15 cellular contexts compared by ENCODE assay signal in the genomic region with DNA sequence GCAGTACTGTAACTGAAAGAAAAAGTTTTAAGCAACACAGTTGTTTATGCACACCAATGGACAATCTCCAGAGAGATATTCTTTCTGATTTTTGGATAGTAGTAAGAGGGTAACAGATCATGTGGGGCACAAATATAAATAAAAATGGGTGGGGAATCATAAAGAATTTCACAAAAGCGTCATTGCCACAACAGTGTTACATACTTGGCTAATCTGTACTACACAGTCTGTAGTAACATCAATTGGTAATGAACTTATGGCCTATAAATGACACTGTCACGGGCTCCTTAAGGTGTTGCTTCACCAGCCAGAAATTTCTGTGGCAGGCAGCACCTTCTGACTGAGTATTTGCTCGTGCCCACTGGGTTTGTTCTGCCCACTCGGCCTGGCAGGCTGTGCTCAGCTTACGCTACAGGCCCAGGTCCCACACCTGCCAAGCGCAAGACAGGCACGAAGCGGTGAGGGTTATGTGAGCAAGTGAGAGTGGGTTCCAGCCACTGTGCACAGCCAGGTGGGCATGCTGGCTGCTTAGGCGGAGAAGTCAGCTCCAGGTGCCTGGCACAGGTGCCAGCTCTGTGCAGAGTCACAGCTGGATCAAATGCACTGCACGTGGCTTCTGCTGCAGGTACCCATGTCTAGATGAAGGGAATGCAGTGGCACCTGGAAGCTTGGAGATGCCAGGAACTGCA.
DNase-seq lines count a peak whose midpoint lies in the region; ATAC-seq, FAIRE-seq and TF ChIP-seq lines count a peak whose summit lies in the region.
"Had no signal": no experiment of that assay in that cellular context is flagged by ENCODE, and none has a peak within 500 bp of the region (broad histone marks: within the 10 kb centered on the region; RNA-seq: fewer than 3 reads in every experiment).

No MANE protein-coding gene starts in this region.

- no peak overlapping the region for H3K4me2 ChIP-seq in osteoblast (ENCODE audit: insufficient read depth, low read length)

- H4K20me1 ChIP-seq in osteoblast (ENCODE audit: insufficient read depth, low read length), result no peaks in the 10 kb centered on the region

- no peak for FAIRE-seq in kidney (lab: Jason Lieb, UNC)

- H2AFZ ChIP-seq in osteoblast (ENCODE audit: low read length), result no peak overlapping the region
- H2AFZ ChIP-seq: GM23248 had no signal

- H3K27me3 ChIP-seq in right atrium auricular region, result no peaks in the 10 kb centered on the region
- H3K27me3 ChIP-seq in osteoblast (ENCODE audit: insufficient read depth, low read length), result no peaks in the 10 kb centered on the region
- H3K27me3 ChIP-seq in upper lobe of right lung, result no peaks in the 10 kb centered on the region
- no peaks in the 10 kb centered on the region for H3K27me3 ChIP-seq in dorsolateral prefrontal cortex

- H3K79me2 ChIP-seq in osteoblast (ENCODE audit: insufficient read depth, low read length), result no peaks in the 10 kb centered on the region

- H3K9me3 ChIP-seq in right atrium auricular region (no peaks in the 10 kb centered on the region), kidney (ENCODE audit: control insufficient read depth in 1 of 2, low read length in 2 of 2) (no peaks in the 10 kb centered on the region), osteoblast (ENCODE audit: low read depth, low read length) (no peaks in the 10 kb centered on the region), upper lobe of right lung (no peaks in the 10 kb centered on the region)

- TF ChIP-seq CTCF in right atrium auricular region (IDR thresholded peaks at IDR 0.05), result no peak
- TF ChIP-seq CTCF in kidney (IDR thresholded peaks at IDR 0.05; ENCODE audit: borderline replicate concordance, extremely low read depth, insufficient read depth), result no peak
- TF ChIP-seq CTCF in osteoblast (IDR thresholded peaks at IDR 0.05; ENCODE audit: extremely low read depth, low read depth, low read length), result no peak
- no peak for TF ChIP-seq CTCF in upper lobe of right lung (IDR thresholded peaks at IDR 0.05)
- no peak for TF ChIP-seq CTCF in dorsolateral prefrontal cortex (IDR thresholded peaks at IDR 0.05 in 54 of 56, conservative IDR thresholded peaks at IDR 0.05 in 2 of 56; ENCODE audit: low read depth in 1 of 56, partially characterized antibody in 56 of 56)

- no peaks in the 10 kb centered on the region for H3K4me1 ChIP-seq in right atrium auricular region
- no peaks in the 10 kb centered on the region for H3K4me1 ChIP-seq in kidney (ENCODE audit: control insufficient read depth in 1 of 2, insufficient read depth in 1 of 2, low read depth in 1 of 2, low read length in 2 of 2)
- no peaks in the 10 kb centered on the region for H3K4me1 ChIP-seq in osteoblast (ENCODE audit: insufficient read depth, low read length)
- H3K4me1 ChIP-seq in upper lobe of right lung, result no peaks in the 10 kb centered on the region

- no peak overlapping the region for H3K27ac ChIP-seq in right atrium auricular region
- no peak overlapping the region for H3K27ac ChIP-seq in kidney (ENCODE audit: low read depth in 2 of 2, low read length in 2 of 2)
- H3K27ac ChIP-seq in osteoblast (ENCODE audit: low read depth, low read length), result no peak overlapping the region
- no peak overlapping the region for H3K27ac ChIP-seq in upper lobe of right lung
- H3K27ac ChIP-seq in dorsolateral prefrontal cortex, result no peak overlapping the region
- H3K27ac ChIP-seq: GM23248 had no signal

- no peak overlapping the region for H3K9ac ChIP-seq in kidney (ENCODE audit: low read length in 2 of 2)
- H3K9ac ChIP-seq: GM23248 had no signal

- ATAC-seq in Right ventricle myocardium superior (ENCODE audit: poor library complexity) (no peak), upper lobe of right lung (peak; percentile 39), GM18907 (IDR thresholded peaks at IDR 0.05; ENCODE audit: unreplicated experiment) (no peak), GM18873 (IDR thresholded peaks at IDR 0.05; ENCODE audit: low FRiP score, unreplicated experiment) (no peak)

- no peaks in the 10 kb centered on the region for H3K36me3 ChIP-seq in right atrium auricular region
- H3K36me3 ChIP-seq in kidney (ENCODE audit: control insufficient read depth in 1 of 2, insufficient read depth in 2 of 2, low read length in 2 of 2), result no peaks in the 10 kb centered on the region
- H3K36me3 ChIP-seq in osteoblast (ENCODE audit: insufficient read depth, low read length), result no peaks in the 10 kb centered on the region
- H3K36me3 ChIP-seq in upper lobe of right lung, result no peaks in the 10 kb centered on the region

- DNase-seq in Right ventricle myocardium superior (peak; percentile 11), right atrium auricular region (ENCODE audit: low spot score) (no peak), kidney (peak; percentile 61), osteoblast (ENCODE audit: insufficient read length, low spot score, missing footprints) (peak; percentile 25), upper lobe of right lung (peak; percentile 46), dorsolateral prefrontal cortex (no peak)
- DNase-seq: ACHN; C1 segment of cervical spinal cord; Calu3; CD4-positive, alpha-beta T cell; DMS 273 treated with DMSO at 0.1 percent for 48 hours; GM23248; H7 had no signal

- H3K4me3 ChIP-seq in right atrium auricular region, result no peak overlapping the region
- no peak overlapping the region for H3K4me3 ChIP-seq in kidney (ENCODE audit: low read length in 2 of 2)
- no peak overlapping the region for H3K4me3 ChIP-seq in osteoblast (ENCODE audit: insufficient read depth, low read length)
- H3K4me3 ChIP-seq in upper lobe of right lung, result no peak overlapping the region
- H3K4me3 ChIP-seq in dorsolateral prefrontal cortex, result no peak overlapping the region
- H3K4me3 ChIP-seq: GM23248 had no signal

- intact Hi-C loops in Right ventricle myocardium superior (cut with DNase I) (no loop called here), kidney (cut with DNase I) (no loop called here), upper lobe of right lung (cut with DNase I) (no loop called here), dorsolateral prefrontal cortex (cut with DNase I) (no loop called here)

Comparison
In these comparisons a context has a peak if more than half of its experiments do, and no peak if none do; other contexts are left out.
1. DNase-seq: peak in Right ventricle myocardium superior (single experiment), kidney (single experiment), osteoblast (single experiment) and upper lobe of right lung (single experiment); none in right atrium auricular region (single experiment) and dorsolateral prefrontal cortex (0 of 10).